Comparison of ENCODE assay signal across 1 cellular context in the genomic region with DNA sequence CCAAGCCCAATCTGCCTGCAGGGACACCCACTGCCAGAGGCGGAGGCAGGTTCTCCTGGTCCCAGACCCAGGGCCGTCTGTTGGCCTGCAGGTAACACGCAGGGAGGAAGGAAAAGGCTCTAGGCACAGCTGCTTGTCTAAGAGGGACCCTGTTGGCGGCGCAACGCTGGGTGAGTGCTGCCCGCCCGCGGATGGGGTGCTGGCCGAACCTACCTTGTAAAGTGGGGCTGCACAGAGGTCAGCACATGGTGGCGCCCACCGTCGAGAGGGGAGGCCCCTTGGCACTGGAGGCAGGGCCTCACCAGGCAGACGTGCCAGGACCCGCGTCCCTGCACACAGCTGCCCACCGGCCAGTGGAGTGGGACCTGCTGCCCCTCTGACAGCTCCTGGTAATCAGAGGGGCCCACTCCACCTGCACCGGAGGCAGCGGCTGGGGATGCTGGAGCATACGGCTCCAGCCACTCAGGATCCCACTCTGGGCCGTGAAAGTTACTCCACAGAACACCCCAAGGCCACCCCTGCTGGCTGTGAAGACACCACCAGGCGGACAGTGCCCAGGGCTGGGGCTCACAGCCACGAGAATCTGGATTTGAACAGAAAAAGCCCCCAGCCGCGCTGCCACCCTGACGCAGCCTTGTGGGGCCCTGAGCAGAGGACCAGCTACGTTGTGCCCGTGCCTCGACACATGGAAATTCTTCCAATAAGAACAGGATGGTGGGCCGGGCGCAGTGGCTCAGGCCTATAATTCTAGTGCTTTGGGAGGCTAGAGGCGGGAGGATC.
TF ChIP-seq lines count a peak whose summit lies in the region.

No MANE protein-coding gene starts in this region.

TF ChIP-seq in WTC11, 78 proteins besides CTCF, POLR2A, EP300 and RAD21 (continued from another document):
- TF ChIP-seq, protein P1, sequence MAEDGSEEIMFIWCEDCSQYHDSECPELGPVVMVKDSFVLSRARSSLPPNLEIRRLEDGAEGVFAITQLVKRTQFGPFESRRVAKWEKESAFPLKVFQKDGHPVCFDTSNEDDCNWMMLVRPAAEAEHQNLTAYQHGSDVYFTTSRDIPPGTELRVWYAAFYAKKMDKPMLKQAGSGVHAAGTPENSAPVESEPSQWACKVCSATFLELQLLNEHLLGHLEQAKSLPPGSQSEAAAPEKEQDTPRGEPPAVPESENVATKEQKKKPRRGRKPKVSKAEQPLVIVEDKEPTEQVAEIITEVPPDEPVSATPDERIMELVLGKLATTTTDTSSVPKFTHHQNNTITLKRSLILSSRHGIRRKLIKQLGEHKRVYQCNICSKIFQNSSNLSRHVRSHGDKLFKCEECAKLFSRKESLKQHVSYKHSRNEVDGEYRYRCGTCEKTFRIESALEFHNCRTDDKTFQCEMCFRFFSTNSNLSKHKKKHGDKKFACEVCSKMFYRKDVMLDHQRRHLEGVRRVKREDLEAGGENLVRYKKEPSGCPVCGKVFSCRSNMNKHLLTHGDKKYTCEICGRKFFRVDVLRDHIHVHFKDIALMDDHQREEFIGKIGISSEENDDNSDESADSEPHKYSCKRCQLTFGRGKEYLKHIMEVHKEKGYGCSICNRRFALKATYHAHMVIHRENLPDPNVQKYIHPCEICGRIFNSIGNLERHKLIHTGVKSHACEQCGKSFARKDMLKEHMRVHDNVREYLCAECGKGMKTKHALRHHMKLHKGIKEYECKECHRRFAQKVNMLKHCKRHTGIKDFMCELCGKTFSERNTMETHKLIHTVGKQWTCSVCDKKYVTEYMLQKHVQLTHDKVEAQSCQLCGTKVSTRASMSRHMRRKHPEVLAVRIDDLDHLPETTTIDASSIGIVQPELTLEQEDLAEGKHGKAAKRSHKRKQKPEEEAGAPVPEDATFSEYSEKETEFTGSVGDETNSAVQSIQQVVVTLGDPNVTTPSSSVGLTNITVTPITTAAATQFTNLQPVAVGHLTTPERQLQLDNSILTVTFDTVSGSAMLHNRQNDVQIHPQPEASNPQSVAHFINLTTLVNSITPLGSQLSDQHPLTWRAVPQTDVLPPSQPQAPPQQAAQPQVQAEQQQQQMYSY (CRISPR knock-in tag; IDR thresholded peaks at IDR 0.05) = no peak
- TF ChIP-seq JUN (CRISPR knock-in tag; IDR thresholded peaks at IDR 0.05) = no peak
- TF ChIP-seq SOX15 (CRISPR knock-in tag; IDR thresholded peaks at IDR 0.05) = no peak
- no peak for TF ChIP-seq MXD4 (CRISPR knock-in tag; IDR thresholded peaks at IDR 0.05; ENCODE audit: borderline replicate concordance)
